26 cellular contexts compared by ENCODE assay signal in genomic region chr12:5912011-5912410, GRCh38. TPM values are rescaled to one million over a fixed set of nuclear protein-coding genes. Genes with fewer than 3 reads are reported as not detected.
"Had no signal": no experiment of that assay in that cellular context is flagged by ENCODE, and none has a peak within 500 bp of the region (broad histone marks: within the 10 kb centered on the region; RNA-seq: fewer than 3 reads in every experiment).

No MANE protein-coding gene starts in this region.

- H3K9me3 ChIP-seq: adrenal gland, body of pancreas, breast epithelium, Peyer's patch, SJSA1, SK-N-SH had no signal

- DNase-seq: activated CD4-positive, alpha-beta memory T cell treated with anti-CD3 and anti-CD28 coated beads, Interleukin-2, amount 10 ng/mL, durations not matched to agents 7 days and 5 days; activated CD4-positive, alpha-beta T cell treated with anti-CD3 and anti-CD28 coated beads for 48 hours; activated gamma-delta T cell; activated naive CD4-positive, alpha-beta T cell treated with Interleukin-2 at 50 U/mL for 16 hours; activated T-cell treated with anti-CD3 and anti-CD28 coated beads, Interleukin-2, amount 50 U/mL, for 24 hours; body of pancreas; NCI-H1092 treated with DMSO at 0.1 percent for 48 hours; NCI-H1417; NCI-H146; NCI-H187; NCI-H2029 treated with DMSO at 0.1 percent for 48 hours; NCI-H2107; NCI-H2171; NCI-H510A treated with DMSO at 0.1 percent for 48 hours; NCI-H526 treated with DMSO at 0.1 percent for 48 hours; NCI-H774; Peyer's patch; RPMI8226; SHP77 treated with DMSO at 0.1 percent for 48 hours; SK-N-SH had no signal

- H3K4me3 ChIP-seq: adrenal gland, body of pancreas, breast epithelium, Peyer's patch, SJSA1 had no signal

- H3K27ac ChIP-seq: adrenal gland, body of pancreas, breast epithelium, Peyer's patch, SJSA1 had no signal

- H3K36me3 ChIP-seq: adrenal gland, breast epithelium, Peyer's patch, SJSA1 had no signal

- H3K27me3 ChIP-seq: adrenal gland, body of pancreas, breast epithelium, Peyer's patch had no signal

- FAIRE-seq: astrocyte, TTC549 had no signal

RNA-seq across cellular contexts. Expression of gene ANO2, which starts 33.0 kb away (rescaled TPM):
- total RNA-seq: activated CD4-positive, alpha-beta memory T cell treated with anti-CD3 and anti-CD28 coated beads, Interleukin-2, amount 10 ng/mL, durations not matched to agents 7 days and 5 days; activated T-helper 2 cell treated with anti-CD3 and anti-CD28 coated beads, Interferon-gamma antibody, Interleukin-2, Interleukin-4, amounts not matched to agents 10 μg/mL and 5 μg/mL and 100 μg/mL, durations not matched to agents 14 hours and 24 hours and 36 hours; SJSA1 had no signal
